16 cellular contexts compared by ENCODE assay signal in genomic region chr4:7165874-7166201, GRCh38. TPM values are rescaled to one million over a fixed set of nuclear protein-coding genes. Genes with fewer than 3 reads are reported as not detected.
DNase-seq lines count a peak whose midpoint lies in the region; ATAC-seq, FAIRE-seq and TF ChIP-seq lines count a peak whose summit lies in the region.
"Had no signal": no experiment of that assay in that cellular context is flagged by ENCODE, and none has a peak within 500 bp of the region (broad histone marks: within the 10 kb centered on the region; RNA-seq: fewer than 3 reads in every experiment).

No MANE protein-coding gene starts in this region.

- H3K4me2 ChIP-seq in BLaER1, result peak overlapping the region; percentile 73; the same call in 1 of the 2 replicates
- H3K4me2 ChIP-seq in BLaER1 treated with 17β-estradiol and CSF1 and Interleukin-3, amounts not matched to agents 10 nM and 100 nM, result peak overlapping the region in 6 of 11 experiments; percentile 64 to 75 (median 68); a peak in 8 of 22 replicates

- H3K9me3 ChIP-seq in BLaER1 (no peaks in the 10 kb centered on the region), SJCRH30 (replicated peaks) (no peaks in the 10 kb centered on the region)
- no peaks in the 10 kb centered on the region for H3K9me3 ChIP-seq in BLaER1 treated with 17β-estradiol and CSF1 and Interleukin-3, amounts not matched to agents 10 nM and 100 nM (replicated peaks in 1 of 11)

- H3K27me3 ChIP-seq in BLaER1 (no peaks in the 10 kb centered on the region), SJCRH30 (no peaks in the 10 kb centered on the region)
- H3K27me3 ChIP-seq in BLaER1 treated with 17β-estradiol and CSF1 and Interleukin-3, amounts not matched to agents 10 nM and 100 nM, result no peaks in the 10 kb centered on the region

- peaks cover 91% of the 10 kb centered on the region for H3K4me1 ChIP-seq in BLaER1
- H3K4me1 ChIP-seq in BLaER1 treated with 17β-estradiol and CSF1 and Interleukin-3, amounts not matched to agents 10 nM and 100 nM, result peaks cover 17 to 94% (median 82%) of the 10 kb centered on the region in 10 experiments
- H3K4me1 ChIP-seq in SJCRH30, result peaks cover 19% of the 10 kb centered on the region

- H3K27ac ChIP-seq in BLaER1 (peak overlapping the region; percentile 22; the same call in 1 of the 2 replicates), SJCRH30 (no peak overlapping the region)
- H3K27ac ChIP-seq in BLaER1 treated with 17β-estradiol and CSF1 and Interleukin-3, amounts not matched to agents 10 nM and 100 nM, result no peak overlapping the region

- ATAC-seq in sciatic nerve, result no peak

- no peaks in the 10 kb centered on the region for H4K20me1 ChIP-seq in BLaER1
- H4K20me1 ChIP-seq in BLaER1 treated with 17β-estradiol and CSF1 and Interleukin-3, amounts not matched to agents 10 nM and 100 nM, result no peaks in the 10 kb centered on the region; a peak in 1 of 22 replicates

- TF ChIP-seq CTCF in foreskin fibroblast (IDR thresholded peaks at IDR 0.05; ENCODE audit: low read depth, low read length), result no peak

- FAIRE-seq in GM19239 (lab: Jason Lieb, UNC), result no peak
- FAIRE-seq: G401.6 had no signal

- intact Hi-C loops in sciatic nerve (cut with DNase I), result no loop called here

- DNase-seq in left kidney (ENCODE audit: low read depth, low spot score) (peak; percentile 1), sciatic nerve (ENCODE audit: low spot score) (peak; percentile 47), SJCRH30 (no peak), GM19239 (ENCODE audit: insufficient read length, low spot score) (no peak), foreskin fibroblast (no peak)
- DNase-seq: ACHN, DND-41, Karpas-422, NCI-H1417 treated with DMSO at 0.1 percent for 48 hours, NCI-H1930, NCI-H226, NCI-H526 had no signal

- H3K36me3 ChIP-seq in BLaER1 (no peaks in the 10 kb centered on the region), SJCRH30 (no peaks in the 10 kb centered on the region)
- H3K36me3 ChIP-seq in BLaER1 treated with 17β-estradiol and CSF1 and Interleukin-3, amounts not matched to agents 10 nM and 100 nM, result no peaks in the 10 kb centered on the region

- H3K9ac ChIP-seq in BLaER1, result no peak overlapping the region
- no peak overlapping the region for H3K9ac ChIP-seq in BLaER1 treated with 17β-estradiol and CSF1 and Interleukin-3, amounts not matched to agents 10 nM and 100 nM

- H3K4me3 ChIP-seq in BLaER1 (no peak overlapping the region), SJCRH30 (no peak overlapping the region), foreskin fibroblast (ENCODE audit: low read depth in 1 of 2, low read length in 2 of 2) (no peak overlapping the region)
- H3K4me3 ChIP-seq in BLaER1 treated with 17β-estradiol and CSF1 and Interleukin-3, amounts not matched to agents 10 nM and 100 nM, result no peak overlapping the region

RNA-seq across cellular contexts. Expression of gene SORCS2, which starts 26.5 kb away (rescaled TPM):
- 52.5 TPM for total RNA-seq in sciatic nerve
- 1.1 and 1.4 TPM in 2 replicates for total RNA-seq in SJCRH30 (2014; rRNA removed; shearing (Covaris generic))
- total RNA-seq: MCF 10A had no signal

Comparison
In these comparisons a context has a peak if more than half of its experiments do, and no peak if none do; other contexts are left out.
1. DNase-seq: peak in left kidney (single experiment) and sciatic nerve (single experiment); none in SJCRH30 (0 of 2), GM19239 (single experiment) and foreskin fibroblast (0 of 2).
2. RNA of gene SORCS2, which starts 26.5 kb away (total RNA-seq): 52.5 TPM in sciatic nerve (single experiment); 1.1 to 1.4 TPM in SJCRH30; every median in the first group is over 10 times any median in the second.